ENCODE assay signal across 1 cellular context in the genomic region with DNA sequence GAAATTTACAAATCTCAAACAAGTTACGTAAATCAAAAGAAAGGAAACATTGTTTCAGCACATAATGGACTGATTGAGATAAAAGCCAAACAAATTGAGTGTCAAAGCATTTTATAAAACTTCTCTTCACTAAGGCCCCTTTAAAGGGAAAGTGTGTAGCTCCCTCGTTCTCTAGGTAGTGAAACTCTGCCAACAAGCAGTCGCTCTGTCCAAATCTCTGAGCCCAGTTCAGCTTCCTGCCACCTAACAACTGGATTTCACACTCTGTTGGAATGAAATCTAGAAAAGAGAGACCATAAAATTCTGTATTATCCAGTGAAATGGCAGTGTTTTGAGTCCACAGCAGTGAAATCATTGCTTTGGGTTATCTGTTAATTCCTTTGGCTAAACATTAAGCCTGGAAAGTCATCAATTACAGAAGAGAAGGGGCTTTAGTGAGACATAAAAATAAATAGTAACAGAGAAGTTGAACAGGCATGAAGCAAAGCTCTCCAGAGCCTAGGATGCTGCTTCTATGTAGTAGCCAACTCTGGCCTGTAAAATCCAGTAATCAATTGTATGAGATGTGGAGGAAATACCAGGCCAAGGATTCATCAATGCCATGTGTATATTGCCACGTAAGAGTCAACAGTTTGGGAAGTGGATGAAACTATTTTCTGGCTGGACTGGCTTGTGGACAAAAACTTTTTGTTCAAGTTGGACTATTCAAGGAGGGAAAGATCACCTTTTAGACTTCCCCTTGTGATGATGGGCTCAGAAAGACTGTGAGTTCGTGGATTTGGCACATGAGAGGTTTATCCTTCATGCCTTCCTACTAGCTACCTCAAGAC.
TF ChIP-seq lines count a peak whose summit lies in the region.

No MANE protein-coding gene starts in this region.

TF ChIP-seq in WTC11, 78 proteins besides CTCF, POLR2A, EP300 and RAD21 (continued from another document):
- no peak for TF ChIP-seq SP1 (CRISPR knock-in tag; conservative IDR thresholded peaks at IDR 0.05)
- TF ChIP-seq NR3C1 (CRISPR knock-in tag; conservative IDR thresholded peaks at IDR 0.05; ENCODE audit: low read depth) = no peak
- no peak for TF ChIP-seq ZNF671 (CRISPR knock-in tag; IDR thresholded peaks at IDR 0.05)
- TF ChIP-seq MYBL2 (CRISPR knock-in tag; IDR thresholded peaks at IDR 0.05) = no peak
- TF ChIP-seq FOXK1 (CRISPR knock-in tag; IDR thresholded peaks at IDR 0.05) = no peak
